In the genomic region with DNA sequence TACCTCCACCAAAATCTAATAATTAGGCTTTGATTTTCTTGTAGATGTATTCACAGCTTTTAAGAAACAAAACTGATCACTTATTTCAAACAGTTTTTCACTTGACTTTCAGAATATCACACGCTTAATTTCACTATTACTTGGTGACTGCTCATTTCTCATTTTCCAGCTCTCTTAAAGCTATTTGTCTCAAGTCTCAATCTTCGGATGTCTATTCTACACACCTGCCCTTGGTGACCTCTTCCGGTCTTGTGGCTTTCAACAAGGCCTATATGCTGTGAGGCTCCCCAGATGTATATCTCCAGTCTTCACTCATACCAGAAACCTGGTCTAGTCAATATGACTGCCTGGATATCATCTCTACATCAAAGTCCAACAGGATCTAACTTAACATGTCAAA, we compare ENCODE assay signal across 19 cellular contexts.
A peak's percentile ranks its signal among the peaks of the same experiment; 100 is the strongest.
DNase-seq lines count a peak whose midpoint lies in the region; ATAC-seq lines count a peak whose summit lies in the region.
"Had no signal": no experiment of that assay in that cellular context is flagged by ENCODE, and none has a peak within 500 bp of the region (broad histone marks: within the 10 kb centered on the region; RNA-seq: fewer than 3 reads in every experiment).

No MANE protein-coding gene starts in this region.

- ATAC-seq in GM18909 (IDR thresholded peaks at IDR 0.05; ENCODE audit: poor library complexity, unreplicated experiment) (peak; percentile 83), GM21528 (IDR thresholded peaks at IDR 0.05; ENCODE audit: low FRiP score, unreplicated experiment) (peak; percentile 93), HG03025 (IDR thresholded peaks at IDR 0.05; ENCODE audit: low FRiP score, unreplicated experiment) (peak; percentile 98), HG03558 (IDR thresholded peaks at IDR 0.05; ENCODE audit: extremely low read depth, unreplicated experiment) (peak; percentile 75)
- no peak for ATAC-seq in stimulated activated naive CD8-positive, alpha-beta T cell treated with anti-CD3 and anti-CD28 coated beads, Interleukin-15, Interleukin-2, amounts not matched to agents 100 U/mL and 50 U/mL, for 24 hours
- ATAC-seq: activated T-cell treated with anti-CD3 and anti-CD28 coated beads, Interleukin-2, amount 50 U/mL, for 4 hours had no signal

- DNase-seq in NCI-H2227 treated with DMSO at 0.1 percent for 48 hours (lab: John Stamatoyannopoulos, UW): no peak
- no peak for DNase-seq in NCI-H1694 (lab: John Stamatoyannopoulos, UW)
- no peak for DNase-seq in stimulated activated naive CD8-positive, alpha-beta T cell treated with anti-CD3 and anti-CD28 coated beads, Interleukin-15, Interleukin-2, amounts not matched to agents 100 U/mL and 50 U/mL, for 24 hours
- DNase-seq in NCI-H2196 treated with DMSO at 0.1 percent for 48 hours (lab: John Stamatoyannopoulos, UW; ENCODE audit: unreplicated experiment): no peak
- DNase-seq: activated CD4-positive, alpha-beta T cell treated with anti-CD3 and anti-CD28 coated beads, Interleukin-2, amount 10 ng/mL, durations not matched to agents 7 days and 5 days; activated T-cell treated with anti-CD3 and anti-CD28 coated beads, Interleukin-2, amount 50 U/mL, for 4 hours; BE2C; cerebellar nuclear complex; DMS 273 treated with DMSO at 0.1 percent for 48 hours; immature natural killer cell; NCI-H1048; nucleus accumbens; SIG-M5; stimulated activated CD4-positive, alpha-beta T cell treated with anti-CD3 and anti-CD28 coated beads, Interleukin-4, amount 100 ng/mL, for 4 hours; trophoblast cell had no signal
